ENCODE assay signal across 15 cellular contexts in genomic region chr19:55472463-55472862, GRCh38. TPM values are rescaled to one million over a fixed set of nuclear protein-coding genes. Genes with fewer than 3 reads are reported as not detected.
DNase-seq lines count a peak whose midpoint lies in the region; ATAC-seq and TF ChIP-seq lines count a peak whose summit lies in the region.
"Had no signal": no experiment of that assay in that cellular context is flagged by ENCODE, and none has a peak within 500 bp of the region (broad histone marks: within the 10 kb centered on the region; RNA-seq: fewer than 3 reads in every experiment).

No MANE protein-coding gene starts in this region.

- intact Hi-C loops in IMR-90 (cut with micrococcal nuclease), result no loop called here
- intact Hi-C loops in left cardiac atrium (cut with DNase I), result no loop called here

- DNase-seq in IMR-90 (peak; percentile 79), endodermal cell (peak; percentile 45), SIG-M5 (lab: John Stamatoyannopoulos, UW) (no peak), left cardiac atrium (no peak)
- DNase-seq: activated CD4-positive, alpha-beta T cell treated with anti-CD3 and anti-CD28 coated beads, Interleukin-2, amount 10 ng/mL, durations not matched to agents 7 days and 5 days; activated naive CD4-positive, alpha-beta T cell treated with anti-CD3 and anti-CD28 coated beads, Interleukin-2, amount 10 ng/mL, durations not matched to agents 7 days and 5 days; DMS79 treated with DMSO at 0.1 percent for 48 hours; effector CD8-positive, alpha-beta T cell; KG1; NCI-H345; stimulated activated CD4-positive, alpha-beta T cell treated with anti-CD3 and anti-CD28 coated beads, Interleukin-2, amount 100 ng/mL, for 24 hours had no signal

- no peaks in the 10 kb centered on the region for H3K27me3 Mint-ChIP-seq in endodermal cell (ENCODE audit: insufficient read depth)
- H3K27me3 Mint-ChIP-seq: activated CD4-positive, alpha-beta T cell treated with anti-CD3 and anti-CD28 coated beads, Interleukin-2, amount 10 ng/mL, durations not matched to agents 7 days and 5 days had no signal

- H3K9me3 ChIP-seq in IMR-90 (ENCODE audit: control insufficient read depth, insufficient read depth, low read length) (no peaks in the 10 kb centered on the region), endodermal cell (ENCODE audit: control insufficient read depth, low read length) (no peaks in the 10 kb centered on the region), skeletal muscle tissue (ENCODE audit: control insufficient read depth in 3 of 3, low read length in 3 of 3) (no peaks in the 10 kb centered on the region)
- H3K9me3 ChIP-seq: SJSA1 had no signal

- POLR2A ChIA-PET in IMR-90 (lab: Charles Lee; ENCODE audit: unreplicated experiment), result no interaction called here

- no peak for TF ChIP-seq CTCF in IMR-90 (conservative IDR thresholded peaks at IDR 0.05; ENCODE audit: low read depth, low read length)
- no peak for TF ChIP-seq CTCF in endodermal cell (conservative IDR thresholded peaks at IDR 0.05)

- no peak overlapping the region for H2BK15ac ChIP-seq in IMR-90 (ENCODE audit: low read depth, low read length)

- no peak overlapping the region for H3K56ac ChIP-seq in IMR-90 (ENCODE audit: extremely low read depth, insufficient read depth, low read length)

- H3K4me3 Mint-ChIP-seq in endodermal cell, result no peak overlapping the region
- H3K4me3 Mint-ChIP-seq: activated CD4-positive, alpha-beta T cell treated with anti-CD3 and anti-CD28 coated beads, Interleukin-2, amount 10 ng/mL, durations not matched to agents 7 days and 5 days; activated naive CD4-positive, alpha-beta T cell treated with anti-CD3 and anti-CD28 coated beads, Interleukin-2, amount 10 ng/mL, durations not matched to agents 7 days and 5 days had no signal

- no peak overlapping the region for H2AK5ac ChIP-seq in IMR-90 (ENCODE audit: low read depth, low read length)

- peak overlapping the region; percentile 1; the same call in 1 of the 2 replicates for H2BK120ac ChIP-seq in IMR-90 (ENCODE audit: low read depth, low read length)

- ATAC-seq in IMR-90 (ENCODE audit: low read depth) (no peak), left cardiac atrium (no peak), GM18873 (IDR thresholded peaks at IDR 0.05; ENCODE audit: low FRiP score, unreplicated experiment) (no peak)

- H4K20me1 ChIP-seq in IMR-90 (ENCODE audit: insufficient read depth, low read length), result no peaks in the 10 kb centered on the region

- H3K4me1 ChIP-seq in IMR-90 (ENCODE audit: control insufficient read depth, insufficient read depth, low read length) (peaks cover 9% of the 10 kb centered on the region), endodermal cell (ENCODE audit: control insufficient read depth, insufficient read depth, low read length) (no peaks in the 10 kb centered on the region), skeletal muscle tissue (ENCODE audit: control insufficient read depth in 3 of 3, insufficient read depth in 3 of 3, low read length in 3 of 3) (peaks cover 14 to 18% (median 16%) of the 10 kb centered on the region in 3 donors)

- 0 out of 2 replicates have a peak overlapping the region, but pooled peaks have one; percentile 25 for H3K4ac ChIP-seq in IMR-90 (ENCODE audit: low read depth, low read length)

- TF ChIP-seq RAD21 in IMR-90 (IDR thresholded peaks at IDR 0.05; ENCODE audit: low read length), result no peak

- peaks cover 11% of the 10 kb centered on the region for H3K4me1 Mint-ChIP-seq in endodermal cell

- no TSS peak for BruUV-seq in IMR-90 (replicated peaks; lab: Mats Ljungman, UMichigan)

- in situ Hi-C loops in IMR-90 (cut with MboI; ENCODE audit: low sequenced_read_pairs), result no loop called here

- H3K23ac ChIP-seq in IMR-90 (ENCODE audit: low read depth, low read length), result no peak overlapping the region

- H4K8ac ChIP-seq in IMR-90 (ENCODE audit: low read depth in 2 of 2, low read length in 2 of 2), result peak overlapping the region in 1 of 2 experiments; percentile 66; a peak in 3 of 4 replicates

- H3K27ac ChIP-seq in IMR-90 (ENCODE audit: insufficient read depth, low read length), result no peak overlapping the region
- H3K27ac ChIP-seq in endodermal cell (ENCODE audit: low read depth, low read length), result no peak overlapping the region
- H3K27ac ChIP-seq in skeletal muscle tissue (ENCODE audit: low read depth, low read length), result peak overlapping the region; percentile 44
- H3K27ac ChIP-seq: SJSA1 had no signal

- CTCF ChIA-PET in IMR-90 (lab: Yijun Ruan, JAX), result no interaction called here

- no peak overlapping the region for H3K18ac ChIP-seq in IMR-90 (ENCODE audit: low read depth, low read length)

- no peak overlapping the region for H2BK5ac ChIP-seq in IMR-90 (ENCODE audit: low read depth, low read length, poor library complexity, severe bottlenecking)

- H4K5ac ChIP-seq in IMR-90 (ENCODE audit: low read depth, low read length), result peak overlapping the region; percentile 38

- H3K4me2 ChIP-seq in IMR-90 (ENCODE audit: low read depth, low read length), result no peak overlapping the region

- H3K27ac Mint-ChIP-seq in endodermal cell, result no peak overlapping the region
- H3K27ac Mint-ChIP-seq: activated naive CD4-positive, alpha-beta T cell treated with anti-CD3 and anti-CD28 coated beads, Interleukin-2, amount 10 ng/mL, durations not matched to agents 7 days and 5 days had no signal

- H3K27me3 ChIP-seq in IMR-90 (ENCODE audit: control insufficient read depth, insufficient read depth, low read length) (no peaks in the 10 kb centered on the region), endodermal cell (ENCODE audit: control insufficient read depth, insufficient read depth, low read length, poor library complexity, severe bottlenecking) (no peaks in the 10 kb centered on the region), skeletal muscle tissue (ENCODE audit: control insufficient read depth in 3 of 3, insufficient read depth in 3 of 3, low read length in 3 of 3) (no peaks in the 10 kb centered on the region)
- H3K27me3 ChIP-seq: SJSA1 had no signal

- peak overlapping the region; percentile 79 for H2AFZ ChIP-seq in IMR-90 (replicated peaks; ENCODE audit: low read length, poor library complexity)

- H3K9me3 Mint-ChIP-seq in endodermal cell, result no peaks in the 10 kb centered on the region
- H3K9me3 Mint-ChIP-seq: activated CD4-positive, alpha-beta T cell treated with anti-CD3 and anti-CD28 coated beads, Interleukin-2, amount 10 ng/mL, durations not matched to agents 7 days and 5 days; activated naive CD4-positive, alpha-beta T cell treated with anti-CD3 and anti-CD28 coated beads, Interleukin-2, amount 10 ng/mL, durations not matched to agents 7 days and 5 days; neural crest cell had no signal

- no peak; the same call in 1 of the 2 replicates for TF ChIP-seq POLR2A in IMR-90 (IDR thresholded peaks at IDR 0.05; ENCODE audit: low read depth, low read length)

- H3K4me3 ChIP-seq in IMR-90 (ENCODE audit: insufficient read depth, low read depth, low read length) (no peak overlapping the region), endodermal cell (ENCODE audit: low read length) (no peak overlapping the region), skeletal muscle tissue (ENCODE audit: low read length in 3 of 3) (no peak overlapping the region)
- H3K4me3 ChIP-seq: SJSA1 had no signal

- no peak overlapping the region for H2BK20ac ChIP-seq in IMR-90 (ENCODE audit: low read depth, low read length)

- H3K9ac ChIP-seq in IMR-90 (ENCODE audit: low read depth, low read length), result no peak overlapping the region
- H3K9ac ChIP-seq in endodermal cell (ENCODE audit: extremely low read depth, low read length, poor library complexity, severe bottlenecking), result no peak overlapping the region
- H3K9ac ChIP-seq in skeletal muscle tissue (ENCODE audit: low read depth in 1 of 3, low read length in 3 of 3), result no peak overlapping the region

- peak overlapping the region; percentile 41; the same call in 1 of the 2 replicates for H4K91ac ChIP-seq in IMR-90 (ENCODE audit: insufficient read depth, low read depth, low read length)

- peak overlapping the region; percentile 50; the same call in 1 of the 2 replicates for H3K14ac ChIP-seq in IMR-90 (replicated peaks; ENCODE audit: low read depth, low read length)

- dilution Hi-C loops in IMR-90 (cut with HindIII; ENCODE audit: low sequenced_read_pairs, unreplicated experiment), result no loop called here

- peaks cover 0 to 11% of the 10 kb centered on the region in 2 experiments; a peak in 2 of 4 replicates for H3K79me1 ChIP-seq in IMR-90 (ENCODE audit: low read depth in 1 of 2, low read length in 2 of 2)

- 90% methylated on average over 6 of the region's 8 CpGs; no CpG with 5 or more reads in 1 of the 2 experiments for WGBS in IMR-90 (ENCODE audit: extremely low coverage in 2 of 2, insufficient read length in 1 of 2), 2 experiments
- 88 to 94% methylated on average over 8 of the region's 8 CpGs for WGBS in endodermal cell (ENCODE audit: insufficient coverage in 1 of 2, insufficient read length in 1 of 2), 2 experiments

- H3K36me3 Mint-ChIP-seq in endodermal cell (ENCODE audit: low read depth), result no peaks in the 10 kb centered on the region
- H3K36me3 Mint-ChIP-seq: activated naive CD4-positive, alpha-beta T cell treated with anti-CD3 and anti-CD28 coated beads, Interleukin-2, amount 10 ng/mL, durations not matched to agents 7 days and 5 days had no signal

- H3K36me3 ChIP-seq in IMR-90 (ENCODE audit: control insufficient read depth, insufficient read depth, low read length), result no peaks in the 10 kb centered on the region
- no peaks in the 10 kb centered on the region for H3K36me3 ChIP-seq in endodermal cell (ENCODE audit: control insufficient read depth, insufficient read depth, low read length)
- no peaks in the 10 kb centered on the region for H3K36me3 ChIP-seq in skeletal muscle tissue (ENCODE audit: control insufficient read depth in 3 of 3, insufficient read depth in 3 of 3, low read length in 3 of 3)
- H3K36me3 ChIP-seq: SJSA1 had no signal

- H2AK9ac ChIP-seq in IMR-90 (replicated peaks; ENCODE audit: low read depth, low read length, poor library complexity), result peak overlapping the region; percentile 60

- H3K9me1 ChIP-seq in IMR-90 (ENCODE audit: insufficient read depth, low read length), result peaks cover 8% of the 10 kb centered on the region; the same call in 1 of the 2 replicates

RNA-seq across cellular contexts. Expression of gene ZNF628, which starts 4.0 kb away (rescaled TPM):
- 0.18 and 0.28 TPM in 2 replicates for total RNA-seq in IMR-90 (2012; rRNA removed)
- polyA plus RNA-seq in IMR-90 (2012; rRNA removed), result 1.9 and 2.6 TPM in 2 replicates
- polyA plus RNA-seq in IMR-90 (2012; cell fraction: cytosol; rRNA removed), result 2.0 and 4.3 TPM in 2 replicates
- 4.7 and 12.2 TPM in 2 replicates for polyA plus RNA-seq in IMR-90 (2012; cell fraction: nucleus; rRNA removed; ENCODE audit: low replicate concordance)
- total RNA-seq in endodermal cell, result 10 to 100 TPM in 1 of 2 donors, 1 to 10 TPM in 1; 9.9 to 12.6 TPM
- polyA plus RNA-seq in endodermal cell (2013, experiment 1 of 2), result 8.9 TPM
- 11.8 TPM for polyA plus RNA-seq in endodermal cell (2013, experiment 2 of 2)
- total RNA-seq in skeletal muscle tissue, result 0.52 TPM
- total RNA-seq in left cardiac atrium, result 1 to 10 TPM; 5.3 to 9.0 TPM

RNA-seq across cellular contexts. Expression of gene C19orf85, which starts 7.9 kb away (rescaled TPM):
- total RNA-seq in IMR-90 (2012; rRNA removed) (not detected in 2 replicates), endodermal cell (1 to 10 TPM in 1 of 2 donors, under 1 TPM in 1; 0.62 to 2.3 TPM), skeletal muscle tissue (not detected), left cardiac atrium (not detected)
- not detected in 2 replicates for polyA plus RNA-seq in IMR-90 (2012; rRNA removed)
- not detected in 2 replicates for polyA plus RNA-seq in IMR-90 (2012; cell fraction: cytosol; rRNA removed)
- polyA plus RNA-seq in IMR-90 (2012; cell fraction: nucleus; rRNA removed; ENCODE audit: low replicate concordance), result 0.11 TPM in 1 of 2 replicates, not detected in the other
- polyA plus RNA-seq in endodermal cell (2013, experiment 1 of 2), result 0.39 TPM
- polyA plus RNA-seq in endodermal cell (2013, experiment 2 of 2), result not detected
- total RNA-seq: activated CD4-positive, alpha-beta T cell treated with anti-CD3 and anti-CD28 coated beads, Interleukin-2, amount 10 ng/mL, durations not matched to agents 7 days and 5 days; neural crest cell; SJSA1 had no signal

RNA-seq across cellular contexts. Expression of gene ISOC2, which starts 11.0 kb away (rescaled TPM):
- 46.7 and 56.1 TPM in 2 replicates for total RNA-seq in IMR-90 (2012; rRNA removed)
- 82.1 and 119 TPM in 2 replicates for polyA plus RNA-seq in IMR-90 (2012; rRNA removed)
- polyA plus RNA-seq in IMR-90 (2012; cell fraction: cytosol; rRNA removed), result 50.5 and 139 TPM in 2 replicates
- 29.9 and 88.9 TPM in 2 replicates for polyA plus RNA-seq in IMR-90 (2012; cell fraction: nucleus; rRNA removed; ENCODE audit: low replicate concordance)
- 10 to 100 TPM; 35.9 to 39.2 TPM for total RNA-seq in endodermal cell
- polyA plus RNA-seq in endodermal cell (2013, experiment 1 of 2), result 30.9 TPM
- 30.8 TPM for polyA plus RNA-seq in endodermal cell (2013, experiment 2 of 2)
- 25.1 TPM for total RNA-seq in skeletal muscle tissue
- 10 to 100 TPM; 58.4 to 60.5 TPM for total RNA-seq in left cardiac atrium

RNA-seq across cellular contexts. Expression of gene NAT14, which starts 12.5 kb away (rescaled TPM):
- total RNA-seq in IMR-90 (2012; rRNA removed) (4.3 and 7.2 TPM in 2 replicates), endodermal cell (10 to 100 TPM; 51.3 to 67.1 TPM), skeletal muscle tissue (8.4 TPM), left cardiac atrium (10 to 100 TPM in 1 of 2 donors, 1 to 10 TPM in 1; 9.2 to 13.7 TPM)
- 40.9 and 41.2 TPM in 2 replicates for polyA plus RNA-seq in IMR-90 (2012; rRNA removed)
- 42.0 and 62.9 TPM in 2 replicates for polyA plus RNA-seq in IMR-90 (2012; cell fraction: cytosol; rRNA removed)
- 65.5 and 111 TPM in 2 replicates for polyA plus RNA-seq in IMR-90 (2012; cell fraction: nucleus; rRNA removed; ENCODE audit: low replicate concordance)
- polyA plus RNA-seq in endodermal cell (2013, experiment 1 of 2), result 66.6 TPM
- 69.7 TPM for polyA plus RNA-seq in endodermal cell (2013, experiment 2 of 2)

RNA-seq across cellular contexts. Expression of gene SSC5D, which starts 15.8 kb away (rescaled TPM):
- total RNA-seq in IMR-90 (2012; rRNA removed) (1.4 and 1.7 TPM in 2 replicates), endodermal cell (1 to 10 TPM; 1.4 to 2.4 TPM), skeletal muscle tissue (17.7 TPM), left cardiac atrium (1 to 10 TPM; 5.7 to 6.7 TPM)
- 14.1 and 19.1 TPM in 2 replicates for polyA plus RNA-seq in IMR-90 (2012; rRNA removed)
- polyA plus RNA-seq in IMR-90 (2012; cell fraction: cytosol; rRNA removed), result 10.9 and 19.1 TPM in 2 replicates
- polyA plus RNA-seq in IMR-90 (2012; cell fraction: nucleus; rRNA removed; ENCODE audit: low replicate concordance), result 44.4 and 80.8 TPM in 2 replicates
- polyA plus RNA-seq in endodermal cell (2013, experiment 1 of 2), result 8.0 TPM
- polyA plus RNA-seq in endodermal cell (2013, experiment 2 of 2), result 7.4 TPM
- total RNA-seq: SJSA1 had no signal

Comparison
In these comparisons a context has a peak if more than half of its experiments do, and no peak if none do; other contexts are left out.
1. DNase-seq: peak in IMR-90 (single experiment) and endodermal cell (single experiment); none in SIG-M5 (single experiment) and left cardiac atrium (single experiment).